Comparison of ENCODE assay signal across 22 cellular contexts in genomic region chr7:42064534-42064933, GRCh38.
A peak's percentile ranks its signal among the peaks of the same experiment; 100 is the strongest.
DNase-seq lines count a peak whose midpoint lies in the region; FAIRE-seq and TF ChIP-seq lines count a peak whose summit lies in the region.
"Had no signal": no experiment of that assay in that cellular context is flagged by ENCODE, and none has a peak within 500 bp of the region (broad histone marks: within the 10 kb centered on the region; RNA-seq: fewer than 3 reads in every experiment).

No MANE protein-coding gene starts in this region.

- peaks cover 86% of the 10 kb centered on the region for H3K4me1 Mint-ChIP-seq in brain
- peaks cover 64% of the 10 kb centered on the region for H3K4me1 Mint-ChIP-seq in neural progenitor cell
- peaks cover 31% of the 10 kb centered on the region for H3K4me1 Mint-ChIP-seq in osteocyte (ENCODE audit: unreplicated experiment)
- H3K4me1 Mint-ChIP-seq: B cell had no signal

- H3K4me3 Mint-ChIP-seq in brain (peak overlapping the region; percentile 36 to 78 (median 72)), neural progenitor cell (peak overlapping the region; percentile 61), osteocyte (ENCODE audit: unreplicated experiment) (no peak overlapping the region)
- H3K4me3 Mint-ChIP-seq: B cell; CD8-positive, alpha-beta T cell had no signal

- H3K79me2 ChIP-seq in mesendoderm (ENCODE audit: control insufficient read depth, insufficient read depth, low read length) (no peaks in the 10 kb centered on the region), neural progenitor cell (ENCODE audit: low read depth) (peaks cover 88% of the 10 kb centered on the region)

- H3K79me1 ChIP-seq in mesendoderm (ENCODE audit: low read length), result no peaks in the 10 kb centered on the region

- H4K8ac ChIP-seq in mesendoderm (ENCODE audit: low read depth, low read length), result no peak overlapping the region

- H3K4me1 ChIP-seq in HEK293 (ENCODE audit: control insufficient read depth, insufficient read depth, low read length), result peaks cover 32% of the 10 kb centered on the region
- H3K4me1 ChIP-seq in mesendoderm (ENCODE audit: control insufficient read depth, low read depth, low read length), result no peaks in the 10 kb centered on the region
- H3K4me1 ChIP-seq in neural progenitor cell, result peaks cover 51% of the 10 kb centered on the region
- H3K4me1 ChIP-seq in small intestine (ENCODE audit: control insufficient read depth in 2 of 2, insufficient read depth in 1 of 2, low read depth in 1 of 2, low read length in 1 of 2), result no peaks in the 10 kb centered on the region

- H2BK5ac ChIP-seq in mesendoderm (ENCODE audit: low read length), result no peak overlapping the region

- no peak overlapping the region for H3K4ac ChIP-seq in mesendoderm (ENCODE audit: low read depth, low read length)

- WGBS in mesendoderm (ENCODE audit: extremely low coverage, insufficient coverage, low lambda C conversion rate), result no CpG with 5 or more reads among the region's 2 CpGs
- WGBS in small intestine, 3 donors, result 77 to 81% (median 79%) methylated on average over 2 of the region's 2 CpGs

- no peak for FAIRE-seq in small intestine (lab: Jason Lieb, UNC)
- FAIRE-seq: GM12878, GM19239 had no signal

- no peaks in the 10 kb centered on the region for H3K36me3 ChIP-seq in HEK293 (ENCODE audit: control insufficient read depth in 2 of 2, insufficient read depth in 1 of 2, low read length in 2 of 2)
- no peaks in the 10 kb centered on the region for H3K36me3 ChIP-seq in mesendoderm (ENCODE audit: control insufficient read depth, insufficient read depth, low read length)
- H3K36me3 ChIP-seq in neural progenitor cell, result no peaks in the 10 kb centered on the region
- no peaks in the 10 kb centered on the region for H3K36me3 ChIP-seq in small intestine (ENCODE audit: control insufficient read depth in 2 of 2, insufficient read depth in 2 of 2, low read length in 2 of 2)

- no peak overlapping the region for H2AFZ ChIP-seq in neural progenitor cell (replicated peaks)

- CTCF ChIA-PET in HEK293 (lab: Yijun Ruan, JAX), result interaction anchor here (0.6 to 0.8 kb wide), 3 partner anchors 83 to 682 kb away, joined by 3 read pairs; no protein-coding TSS in a partner anchor

- H3K9me3 ChIP-seq in HEK293 (ENCODE audit: control insufficient read depth, insufficient read depth, low read depth, low read length) (no peaks in the 10 kb centered on the region), neural progenitor cell (ENCODE audit: low read depth) (no peaks in the 10 kb centered on the region), small intestine (ENCODE audit: control insufficient read depth, low read depth) (no peaks in the 10 kb centered on the region)
- H3K9me3 ChIP-seq: BLaER1 treated with 17β-estradiol and CSF1 and Interleukin-3, amounts not matched to agents 10 nM and 100 nM had no signal

- H4K5ac ChIP-seq in mesendoderm (ENCODE audit: low read length), result no peak overlapping the region

- H3F3A ChIP-seq in neural progenitor cell (ENCODE audit: low read depth), result peaks cover 50% of the 10 kb centered on the region

- H3K27me3 Mint-ChIP-seq in brain (no peaks in the 10 kb centered on the region), neural progenitor cell (ENCODE audit: insufficient read depth, low read depth) (peaks cover 2% of the 10 kb centered on the region), osteocyte (ENCODE audit: unreplicated experiment) (no peaks in the 10 kb centered on the region)

- H3K18ac ChIP-seq in mesendoderm (ENCODE audit: low read length), result no peak overlapping the region

- H2BK15ac ChIP-seq in mesendoderm (replicated peaks; ENCODE audit: low read depth), result no peak overlapping the region

- peak overlapping the region in 4 of 5 experiments; percentile 39 to 94 (median 64) for H3K27ac Mint-ChIP-seq in brain
- peak overlapping the region; percentile 80 for H3K27ac Mint-ChIP-seq in neural progenitor cell
- no peak overlapping the region for H3K27ac Mint-ChIP-seq in osteocyte (ENCODE audit: unreplicated experiment)
- H3K27ac Mint-ChIP-seq: B cell; CD8-positive, alpha-beta T cell had no signal

- H3K23ac ChIP-seq in mesendoderm (ENCODE audit: low read length), result no peak overlapping the region

- no peak overlapping the region for H3K9ac ChIP-seq in mesendoderm (ENCODE audit: low read length)
- no peak overlapping the region for H3K9ac ChIP-seq in neural progenitor cell
- H3K9ac ChIP-seq: BLaER1 treated with 17β-estradiol and CSF1 and Interleukin-3, amounts not matched to agents 10 nM and 100 nM had no signal

- H3K9me3 Mint-ChIP-seq in brain (no peaks in the 10 kb centered on the region), neural progenitor cell (no peaks in the 10 kb centered on the region), osteocyte (ENCODE audit: unreplicated experiment) (peaks cover under 1% of the 10 kb centered on the region)
- H3K9me3 Mint-ChIP-seq: CD8-positive, alpha-beta T cell; H9 had no signal

- H3K56ac ChIP-seq in mesendoderm (ENCODE audit: low read length), result no peak overlapping the region

- H3K27ac ChIP-seq in HEK293 (ENCODE audit: extremely low read depth, low read depth, low read length) (no peak overlapping the region), mesendoderm (ENCODE audit: low read depth, low read length) (no peak overlapping the region), neural progenitor cell (no peak overlapping the region), small intestine (ENCODE audit: low read depth in 1 of 2, low read length in 1 of 2) (no peak overlapping the region)
- H3K27ac ChIP-seq: BLaER1 treated with 17β-estradiol and CSF1 and Interleukin-3, amounts not matched to agents 10 nM and 100 nM; HL-60 had no signal

- no peaks in the 10 kb centered on the region for H3K27me3 ChIP-seq in mesendoderm (ENCODE audit: insufficient read depth, low read length, poor library complexity)
- no peaks in the 10 kb centered on the region for H3K27me3 ChIP-seq in neural progenitor cell
- no peaks in the 10 kb centered on the region for H3K27me3 ChIP-seq in small intestine (ENCODE audit: control insufficient read depth in 2 of 2, insufficient read depth in 2 of 2, low read length in 2 of 2)
- H3K27me3 ChIP-seq: BLaER1 treated with 17β-estradiol and CSF1 and Interleukin-3, amounts not matched to agents 10 nM and 100 nM had no signal

- H3K4me2 ChIP-seq in mesendoderm (ENCODE audit: low read length) (no peak overlapping the region), neural progenitor cell (peak overlapping the region; percentile 73)

- H2BK120ac ChIP-seq in mesendoderm (ENCODE audit: low read depth, low read length), result no peak overlapping the region

- H2AK5ac ChIP-seq in mesendoderm (ENCODE audit: low read length), result no peak overlapping the region

- H3K4me3 ChIP-seq in HEK293 (ENCODE audit: low read depth, low read length) (no peak overlapping the region), mesendoderm (ENCODE audit: low read length) (no peak overlapping the region), neural progenitor cell (no peak overlapping the region), small intestine (ENCODE audit: low read depth in 1 of 2, low read length in 2 of 2) (no peak overlapping the region)
- H3K4me3 ChIP-seq: BLaER1 treated with 17β-estradiol and CSF1 and Interleukin-3, amounts not matched to agents 10 nM and 100 nM; GM12878 had no signal

- TF ChIP-seq CTCF in HEK293 (tag by site-specific recombination; IDR thresholded peaks at IDR 0.05) (no peak), brain (conservative IDR thresholded peaks at IDR 0.05) (no peak), neural progenitor cell (IDR thresholded peaks at IDR 0.05) (no peak), osteocyte (IDR thresholded peaks at IDR 0.05) (no peak)

- peaks cover 98% of the 10 kb centered on the region for H4K20me1 ChIP-seq in neural progenitor cell (ENCODE audit: low read depth)
- H4K20me1 ChIP-seq: BLaER1 treated with 17β-estradiol and CSF1 and Interleukin-3, amounts not matched to agents 10 nM and 100 nM had no signal

- POLR2A ChIA-PET in HEK293 (lab: Yijun Ruan, JAX), result no interaction called here

- peak; percentile 26 for DNase-seq in mesendoderm
- no peak for DNase-seq in neural progenitor cell (ENCODE audit: low spot score)
- DNase-seq in small intestine, result no peak
- no peak for DNase-seq in NCI-H345 treated with DMSO at 0.1 percent for 48 hours (lab: John Stamatoyannopoulos, UW; ENCODE audit: unreplicated experiment)
- DNase-seq in osteocyte (ENCODE audit: extremely low spot score, unreplicated experiment), result no peak
- DNase-seq in D341Med (ENCODE audit: low spot score), result no peak
- DNase-seq: 8988T; Calu3; CD8-positive, alpha-beta T cell; DMS 273 treated with DMSO at 0.1 percent for 48 hours; DMS53; DND-41; EL; GOT3; H9 had no signal

- no peaks in the 10 kb centered on the region for H3K36me3 Mint-ChIP-seq in brain
- H3K36me3 Mint-ChIP-seq in neural progenitor cell, result peaks cover 27% of the 10 kb centered on the region
- H3K36me3 Mint-ChIP-seq in osteocyte (ENCODE audit: unreplicated experiment), result peaks cover 6% of the 10 kb centered on the region
- H3K36me3 Mint-ChIP-seq: CD8-positive, alpha-beta T cell had no signal

TF ChIP-seq in HEK293, 187 proteins besides CTCF, POLR2A, EP300 and RAD21 (continues in another document):
- no peak for TF ChIP-seq ZBTB48 (tag by site-specific recombination; IDR thresholded peaks at IDR 0.05)
- TF ChIP-seq ZNF10 (tag by site-specific recombination; IDR thresholded peaks at IDR 0.05), result no peak
- TF ChIP-seq ZNF274 (IDR thresholded peaks at IDR 0.05; ENCODE audit: low read length), result no peak
- no peak for TF ChIP-seq ZNF274 (tag by site-specific recombination; IDR thresholded peaks at IDR 0.05; ENCODE audit: borderline replicate concordance)
- no peak for TF ChIP-seq ZNF837 (tag by site-specific recombination; IDR thresholded peaks at IDR 0.05)
